In the genomic region with DNA sequence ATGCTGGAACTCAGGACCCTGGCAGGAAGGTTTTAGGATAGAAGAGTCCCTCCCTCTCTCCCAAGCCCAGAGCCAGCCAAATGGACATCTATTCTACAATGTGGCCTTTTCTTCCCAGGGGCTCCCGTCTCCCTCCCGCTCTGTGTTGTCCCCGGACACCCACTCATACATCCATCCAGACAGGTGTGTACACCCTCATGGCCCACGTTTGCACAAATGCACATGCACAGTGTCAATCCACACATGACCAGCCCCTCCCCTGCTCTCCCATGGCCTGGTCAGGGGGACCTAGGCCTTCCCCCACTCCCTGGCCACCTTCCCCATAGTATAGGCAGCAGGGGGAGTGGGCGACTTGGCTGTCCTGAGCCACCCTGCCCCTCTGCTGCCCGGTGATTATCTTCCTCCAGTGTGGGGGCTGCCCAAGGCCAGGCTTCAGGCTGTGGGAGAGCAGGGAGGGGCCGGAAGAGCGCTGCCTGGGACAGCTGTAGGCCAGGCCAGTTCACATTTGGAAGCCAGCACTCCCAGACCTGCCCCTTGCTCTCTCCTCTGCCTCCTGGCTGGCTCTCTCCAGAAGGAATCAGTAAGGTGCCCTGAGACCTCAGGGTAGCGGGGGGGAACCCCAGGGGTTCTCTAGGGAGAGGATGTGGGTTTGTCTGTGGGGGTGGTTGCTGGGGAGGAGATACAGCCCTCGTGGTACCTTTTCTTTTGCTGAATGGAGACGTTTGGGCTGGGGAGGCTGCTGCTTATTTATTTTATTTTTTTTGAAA, we compare ENCODE assay signal across 1 cellular context.
A peak's percentile ranks its signal among the peaks of the same experiment; 100 is the strongest.
TF ChIP-seq lines count a peak whose summit lies in the region.

No MANE protein-coding gene starts in this region.

TF ChIP-seq in K562, 482 proteins besides CTCF, POLR2A, EP300 and RAD21 (continued from another document and continues in another):
- TF ChIP-seq YY1 (IDR thresholded peaks at IDR 0.05; ENCODE audit: borderline replicate concordance in 1 of 3, control insufficient read depth in 1 of 3, extremely low read depth in 1 of 3, insufficient read depth in 3 of 3, insufficient read length in 1 of 3, insufficient replicate concordance in 2 of 3, low read depth in 1 of 3, low read length in 2 of 3) (peak in 1 of 3 experiments; percentile 39), PHB2 (IDR thresholded peaks at IDR 0.05; ENCODE audit: low read depth) (0 out of 2 replicates have a peak, but pooled peaks have one; percentile 9), POLR2G (IDR thresholded peaks at IDR 0.05; ENCODE audit: low read depth, low read length) (peak; percentile 80), ZNF311 (CRISPR knock-in tag; IDR thresholded peaks at IDR 0.05) (no peak), ZNF41 (CRISPR knock-in tag; conservative IDR thresholded peaks at IDR 0.05) (no peak), DDX20 (tag; IDR thresholded peaks at IDR 0.05; ENCODE audit: low read depth) (no peak), E2F3 (CRISPR knock-in tag; IDR thresholded peaks at IDR 0.05) (no peak), GABPB2 (CRISPR knock-in tag; conservative IDR thresholded peaks at IDR 0.05) (no peak), ETV5 (CRISPR knock-in tag; IDR thresholded peaks at IDR 0.05; ENCODE audit: low read depth) (peak; percentile 74; the same call in 1 of the 2 replicates), FOS (IDR thresholded peaks at IDR 0.05; ENCODE audit: extremely low read depth, insufficient read length) (no peak), SIRT6 (IDR thresholded peaks at IDR 0.05; ENCODE audit: low read depth, low read length) (no peak), ZFPM2 (CRISPR knock-in tag; IDR thresholded peaks at IDR 0.05) (no peak), MCM7 (IDR thresholded peaks at IDR 0.05) (no peak), ZNF696 (CRISPR knock-in tag; conservative IDR thresholded peaks at IDR 0.05) (0 out of 2 replicates have a peak, but pooled peaks have one; percentile 45), RBFOX2 (IDR thresholded peaks at IDR 0.05; ENCODE audit: low read depth, low read length) (peak; percentile 83), BHLHE40 (IDR thresholded peaks at IDR 0.05; ENCODE audit: low read length) (peak; percentile 27; the same call in 1 of the 2 replicates), ARID1B (IDR thresholded peaks at IDR 0.05) (peak; percentile 80), RFX1 (IDR thresholded peaks at IDR 0.05) (no peak), PTTG1 (tag; IDR thresholded peaks at IDR 0.05; ENCODE audit: low read depth) (no peak), KLF10 (CRISPR knock-in tag; IDR thresholded peaks at IDR 0.05) (no peak), KDM5B (IDR thresholded peaks at IDR 0.05; ENCODE audit: insufficient replicate concordance, low read depth, low read length) (peak; percentile 65), ZNF444 (CRISPR knock-in tag; IDR thresholded peaks at IDR 0.05) (no peak), BRD4 (IDR thresholded peaks at IDR 0.05) (no peak), ZNF507 (tag; conservative IDR thresholded peaks at IDR 0.05) (no peak), GTF2E2 (tag; IDR thresholded peaks at IDR 0.05) (peak; percentile 26; the same call in 1 of the 2 replicates), CBFA2T2 (conservative IDR thresholded peaks at IDR 0.05) (peak; percentile 36; the same call in 1 of the 2 replicates), KLF16 (IDR thresholded peaks at IDR 0.05) (peak; percentile 55; the same call in 1 of the 2 replicates), FOXJ2 (tag; IDR thresholded peaks at IDR 0.05) (no peak), TCF3 (CRISPR knock-in tag; IDR thresholded peaks at IDR 0.05) (peak; percentile 60)
- TF ChIP-seq, protein P1, sequence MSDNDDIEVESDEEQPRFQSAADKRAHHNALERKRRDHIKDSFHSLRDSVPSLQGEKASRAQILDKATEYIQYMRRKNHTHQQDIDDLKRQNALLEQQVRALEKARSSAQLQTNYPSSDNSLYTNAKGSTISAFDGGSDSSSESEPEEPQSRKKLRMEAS (CRISPR knock-in tag; IDR thresholded peaks at IDR 0.05) = peak; percentile 63
- TF ChIP-seq, protein P2, sequence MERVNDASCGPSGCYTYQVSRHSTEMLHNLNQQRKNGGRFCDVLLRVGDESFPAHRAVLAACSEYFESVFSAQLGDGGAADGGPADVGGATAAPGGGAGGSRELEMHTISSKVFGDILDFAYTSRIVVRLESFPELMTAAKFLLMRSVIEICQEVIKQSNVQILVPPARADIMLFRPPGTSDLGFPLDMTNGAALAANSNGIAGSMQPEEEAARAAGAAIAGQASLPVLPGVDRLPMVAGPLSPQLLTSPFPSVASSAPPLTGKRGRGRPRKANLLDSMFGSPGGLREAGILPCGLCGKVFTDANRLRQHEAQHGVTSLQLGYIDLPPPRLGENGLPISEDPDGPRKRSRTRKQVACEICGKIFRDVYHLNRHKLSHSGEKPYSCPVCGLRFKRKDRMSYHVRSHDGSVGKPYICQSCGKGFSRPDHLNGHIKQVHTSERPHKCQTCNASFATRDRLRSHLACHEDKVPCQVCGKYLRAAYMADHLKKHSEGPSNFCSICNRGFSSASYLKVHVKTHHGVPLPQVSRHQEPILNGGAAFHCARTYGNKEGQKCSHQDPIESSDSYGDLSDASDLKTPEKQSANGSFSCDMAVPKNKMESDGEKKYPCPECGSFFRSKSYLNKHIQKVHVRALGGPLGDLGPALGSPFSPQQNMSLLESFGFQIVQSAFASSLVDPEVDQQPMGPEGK (CRISPR knock-in tag; IDR thresholded peaks at IDR 0.05; ENCODE audit: borderline replicate concordance) = peak; percentile 81; the same call in 1 of the 2 replicates
- TF ChIP-seq, protein P3, sequence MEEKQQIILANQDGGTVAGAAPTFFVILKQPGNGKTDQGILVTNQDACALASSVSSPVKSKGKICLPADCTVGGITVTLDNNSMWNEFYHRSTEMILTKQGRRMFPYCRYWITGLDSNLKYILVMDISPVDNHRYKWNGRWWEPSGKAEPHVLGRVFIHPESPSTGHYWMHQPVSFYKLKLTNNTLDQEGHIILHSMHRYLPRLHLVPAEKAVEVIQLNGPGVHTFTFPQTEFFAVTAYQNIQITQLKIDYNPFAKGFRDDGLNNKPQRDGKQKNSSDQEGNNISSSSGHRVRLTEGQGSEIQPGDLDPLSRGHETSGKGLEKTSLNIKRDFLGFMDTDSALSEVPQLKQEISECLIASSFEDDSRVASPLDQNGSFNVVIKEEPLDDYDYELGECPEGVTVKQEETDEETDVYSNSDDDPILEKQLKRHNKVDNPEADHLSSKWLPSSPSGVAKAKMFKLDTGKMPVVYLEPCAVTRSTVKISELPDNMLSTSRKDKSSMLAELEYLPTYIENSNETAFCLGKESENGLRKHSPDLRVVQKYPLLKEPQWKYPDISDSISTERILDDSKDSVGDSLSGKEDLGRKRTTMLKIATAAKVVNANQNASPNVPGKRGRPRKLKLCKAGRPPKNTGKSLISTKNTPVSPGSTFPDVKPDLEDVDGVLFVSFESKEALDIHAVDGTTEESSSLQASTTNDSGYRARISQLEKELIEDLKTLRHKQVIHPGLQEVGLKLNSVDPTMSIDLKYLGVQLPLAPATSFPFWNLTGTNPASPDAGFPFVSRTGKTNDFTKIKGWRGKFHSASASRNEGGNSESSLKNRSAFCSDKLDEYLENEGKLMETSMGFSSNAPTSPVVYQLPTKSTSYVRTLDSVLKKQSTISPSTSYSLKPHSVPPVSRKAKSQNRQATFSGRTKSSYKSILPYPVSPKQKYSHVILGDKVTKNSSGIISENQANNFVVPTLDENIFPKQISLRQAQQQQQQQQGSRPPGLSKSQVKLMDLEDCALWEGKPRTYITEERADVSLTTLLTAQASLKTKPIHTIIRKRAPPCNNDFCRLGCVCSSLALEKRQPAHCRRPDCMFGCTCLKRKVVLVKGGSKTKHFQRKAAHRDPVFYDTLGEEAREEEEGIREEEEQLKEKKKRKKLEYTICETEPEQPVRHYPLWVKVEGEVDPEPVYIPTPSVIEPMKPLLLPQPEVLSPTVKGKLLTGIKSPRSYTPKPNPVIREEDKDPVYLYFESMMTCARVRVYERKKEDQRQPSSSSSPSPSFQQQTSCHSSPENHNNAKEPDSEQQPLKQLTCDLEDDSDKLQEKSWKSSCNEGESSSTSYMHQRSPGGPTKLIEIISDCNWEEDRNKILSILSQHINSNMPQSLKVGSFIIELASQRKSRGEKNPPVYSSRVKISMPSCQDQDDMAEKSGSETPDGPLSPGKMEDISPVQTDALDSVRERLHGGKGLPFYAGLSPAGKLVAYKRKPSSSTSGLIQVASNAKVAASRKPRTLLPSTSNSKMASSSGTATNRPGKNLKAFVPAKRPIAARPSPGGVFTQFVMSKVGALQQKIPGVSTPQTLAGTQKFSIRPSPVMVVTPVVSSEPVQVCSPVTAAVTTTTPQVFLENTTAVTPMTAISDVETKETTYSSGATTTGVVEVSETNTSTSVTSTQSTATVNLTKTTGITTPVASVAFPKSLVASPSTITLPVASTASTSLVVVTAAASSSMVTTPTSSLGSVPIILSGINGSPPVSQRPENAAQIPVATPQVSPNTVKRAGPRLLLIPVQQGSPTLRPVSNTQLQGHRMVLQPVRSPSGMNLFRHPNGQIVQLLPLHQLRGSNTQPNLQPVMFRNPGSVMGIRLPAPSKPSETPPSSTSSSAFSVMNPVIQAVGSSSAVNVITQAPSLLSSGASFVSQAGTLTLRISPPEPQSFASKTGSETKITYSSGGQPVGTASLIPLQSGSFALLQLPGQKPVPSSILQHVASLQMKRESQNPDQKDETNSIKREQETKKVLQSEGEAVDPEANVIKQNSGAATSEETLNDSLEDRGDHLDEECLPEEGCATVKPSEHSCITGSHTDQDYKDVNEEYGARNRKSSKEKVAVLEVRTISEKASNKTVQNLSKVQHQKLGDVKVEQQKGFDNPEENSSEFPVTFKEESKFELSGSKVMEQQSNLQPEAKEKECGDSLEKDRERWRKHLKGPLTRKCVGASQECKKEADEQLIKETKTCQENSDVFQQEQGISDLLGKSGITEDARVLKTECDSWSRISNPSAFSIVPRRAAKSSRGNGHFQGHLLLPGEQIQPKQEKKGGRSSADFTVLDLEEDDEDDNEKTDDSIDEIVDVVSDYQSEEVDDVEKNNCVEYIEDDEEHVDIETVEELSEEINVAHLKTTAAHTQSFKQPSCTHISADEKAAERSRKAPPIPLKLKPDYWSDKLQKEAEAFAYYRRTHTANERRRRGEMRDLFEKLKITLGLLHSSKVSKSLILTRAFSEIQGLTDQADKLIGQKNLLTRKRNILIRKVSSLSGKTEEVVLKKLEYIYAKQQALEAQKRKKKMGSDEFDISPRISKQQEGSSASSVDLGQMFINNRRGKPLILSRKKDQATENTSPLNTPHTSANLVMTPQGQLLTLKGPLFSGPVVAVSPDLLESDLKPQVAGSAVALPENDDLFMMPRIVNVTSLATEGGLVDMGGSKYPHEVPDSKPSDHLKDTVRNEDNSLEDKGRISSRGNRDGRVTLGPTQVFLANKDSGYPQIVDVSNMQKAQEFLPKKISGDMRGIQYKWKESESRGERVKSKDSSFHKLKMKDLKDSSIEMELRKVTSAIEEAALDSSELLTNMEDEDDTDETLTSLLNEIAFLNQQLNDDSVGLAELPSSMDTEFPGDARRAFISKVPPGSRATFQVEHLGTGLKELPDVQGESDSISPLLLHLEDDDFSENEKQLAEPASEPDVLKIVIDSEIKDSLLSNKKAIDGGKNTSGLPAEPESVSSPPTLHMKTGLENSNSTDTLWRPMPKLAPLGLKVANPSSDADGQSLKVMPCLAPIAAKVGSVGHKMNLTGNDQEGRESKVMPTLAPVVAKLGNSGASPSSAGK (IDR thresholded peaks at IDR 0.05) = peak; percentile 76
- TF ChIP-seq, protein P4, sequence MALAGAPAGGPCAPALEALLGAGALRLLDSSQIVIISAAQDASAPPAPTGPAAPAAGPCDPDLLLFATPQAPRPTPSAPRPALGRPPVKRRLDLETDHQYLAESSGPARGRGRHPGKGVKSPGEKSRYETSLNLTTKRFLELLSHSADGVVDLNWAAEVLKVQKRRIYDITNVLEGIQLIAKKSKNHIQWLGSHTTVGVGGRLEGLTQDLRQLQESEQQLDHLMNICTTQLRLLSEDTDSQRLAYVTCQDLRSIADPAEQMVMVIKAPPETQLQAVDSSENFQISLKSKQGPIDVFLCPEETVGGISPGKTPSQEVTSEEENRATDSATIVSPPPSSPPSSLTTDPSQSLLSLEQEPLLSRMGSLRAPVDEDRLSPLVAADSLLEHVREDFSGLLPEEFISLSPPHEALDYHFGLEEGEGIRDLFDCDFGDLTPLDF (CRISPR knock-in tag; IDR thresholded peaks at IDR 0.05) = no peak
- TF ChIP-seq, protein P5, sequence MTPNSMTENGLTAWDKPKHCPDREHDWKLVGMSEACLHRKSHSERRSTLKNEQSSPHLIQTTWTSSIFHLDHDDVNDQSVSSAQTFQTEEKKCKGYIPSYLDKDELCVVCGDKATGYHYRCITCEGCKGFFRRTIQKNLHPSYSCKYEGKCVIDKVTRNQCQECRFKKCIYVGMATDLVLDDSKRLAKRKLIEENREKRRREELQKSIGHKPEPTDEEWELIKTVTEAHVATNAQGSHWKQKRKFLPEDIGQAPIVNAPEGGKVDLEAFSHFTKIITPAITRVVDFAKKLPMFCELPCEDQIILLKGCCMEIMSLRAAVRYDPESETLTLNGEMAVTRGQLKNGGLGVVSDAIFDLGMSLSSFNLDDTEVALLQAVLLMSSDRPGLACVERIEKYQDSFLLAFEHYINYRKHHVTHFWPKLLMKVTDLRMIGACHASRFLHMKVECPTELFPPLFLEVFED (CRISPR knock-in tag; conservative IDR thresholded peaks at IDR 0.05) = no peak
- TF ChIP-seq, protein P6, sequence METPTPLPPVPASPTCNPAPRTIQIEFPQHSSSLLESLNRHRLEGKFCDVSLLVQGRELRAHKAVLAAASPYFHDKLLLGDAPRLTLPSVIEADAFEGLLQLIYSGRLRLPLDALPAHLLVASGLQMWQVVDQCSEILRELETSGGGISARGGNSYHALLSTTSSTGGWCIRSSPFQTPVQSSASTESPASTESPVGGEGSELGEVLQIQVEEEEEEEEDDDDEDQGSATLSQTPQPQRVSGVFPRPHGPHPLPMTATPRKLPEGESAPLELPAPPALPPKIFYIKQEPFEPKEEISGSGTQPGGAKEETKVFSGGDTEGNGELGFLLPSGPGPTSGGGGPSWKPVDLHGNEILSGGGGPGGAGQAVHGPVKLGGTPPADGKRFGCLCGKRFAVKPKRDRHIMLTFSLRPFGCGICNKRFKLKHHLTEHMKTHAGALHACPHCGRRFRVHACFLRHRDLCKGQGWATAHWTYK (CRISPR knock-in tag; IDR thresholded peaks at IDR 0.05) = peak; percentile 86; the same call in 1 of the 2 replicates
- TF ChIP-seq, protein P7, sequence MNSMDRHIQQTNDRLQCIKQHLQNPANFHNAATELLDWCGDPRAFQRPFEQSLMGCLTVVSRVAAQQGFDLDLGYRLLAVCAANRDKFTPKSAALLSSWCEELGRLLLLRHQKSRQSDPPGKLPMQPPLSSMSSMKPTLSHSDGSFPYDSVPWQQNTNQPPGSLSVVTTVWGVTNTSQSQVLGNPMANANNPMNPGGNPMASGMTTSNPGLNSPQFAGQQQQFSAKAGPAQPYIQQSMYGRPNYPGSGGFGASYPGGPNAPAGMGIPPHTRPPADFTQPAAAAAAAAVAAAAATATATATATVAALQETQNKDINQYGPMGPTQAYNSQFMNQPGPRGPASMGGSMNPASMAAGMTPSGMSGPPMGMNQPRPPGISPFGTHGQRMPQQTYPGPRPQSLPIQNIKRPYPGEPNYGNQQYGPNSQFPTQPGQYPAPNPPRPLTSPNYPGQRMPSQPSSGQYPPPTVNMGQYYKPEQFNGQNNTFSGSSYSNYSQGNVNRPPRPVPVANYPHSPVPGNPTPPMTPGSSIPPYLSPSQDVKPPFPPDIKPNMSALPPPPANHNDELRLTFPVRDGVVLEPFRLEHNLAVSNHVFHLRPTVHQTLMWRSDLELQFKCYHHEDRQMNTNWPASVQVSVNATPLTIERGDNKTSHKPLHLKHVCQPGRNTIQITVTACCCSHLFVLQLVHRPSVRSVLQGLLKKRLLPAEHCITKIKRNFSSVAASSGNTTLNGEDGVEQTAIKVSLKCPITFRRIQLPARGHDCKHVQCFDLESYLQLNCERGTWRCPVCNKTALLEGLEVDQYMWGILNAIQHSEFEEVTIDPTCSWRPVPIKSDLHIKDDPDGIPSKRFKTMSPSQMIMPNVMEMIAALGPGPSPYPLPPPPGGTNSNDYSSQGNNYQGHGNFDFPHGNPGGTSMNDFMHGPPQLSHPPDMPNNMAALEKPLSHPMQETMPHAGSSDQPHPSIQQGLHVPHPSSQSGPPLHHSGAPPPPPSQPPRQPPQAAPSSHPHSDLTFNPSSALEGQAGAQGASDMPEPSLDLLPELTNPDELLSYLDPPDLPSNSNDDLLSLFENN (IDR thresholded peaks at IDR 0.05; ENCODE audit: low read depth in 2 of 2, low read length in 2 of 2) = peak in 1 of 2 experiments; percentile 47; a peak in 1 of 4 replicates
